ENCODE assay signal across 25 cellular contexts in genomic region chr3:170062769-170063168, GRCh38. TPM values are rescaled to one million over a fixed set of nuclear protein-coding genes. Genes with fewer than 3 reads are reported as not detected.
DNase-seq lines count a peak whose midpoint lies in the region; ATAC-seq and TF ChIP-seq lines count a peak whose summit lies in the region.
"Had no signal": no experiment of that assay in that cellular context is flagged by ENCODE, and none has a peak within 500 bp of the region (broad histone marks: within the 10 kb centered on the region; RNA-seq: fewer than 3 reads in every experiment).

No MANE protein-coding gene starts in this region.

- H3F3A ChIP-seq in GM23338 (replicated peaks; ENCODE audit: low read depth), result peaks cover 5% of the 10 kb centered on the region; the same call in 1 of the 2 replicates
- no peaks in the 10 kb centered on the region for H3F3A ChIP-seq in PC-9 (ENCODE audit: insufficient read depth, low read depth)

- H3K9me3 Mint-ChIP-seq in GM23338, result no peaks in the 10 kb centered on the region
- H3K9me3 Mint-ChIP-seq: stimulated activated naive CD8-positive, alpha-beta T cell treated with anti-CD3 and anti-CD28 coated beads, Interleukin-15, Interleukin-2, amounts not matched to agents 100 ng/mL and 50 ng/mL, for 24 hours had no signal

- POLR2A ChIA-PET in A673 (lab: Charles Lee; ENCODE audit: low non-redundant PET), result no interaction called here
- POLR2A ChIA-PET in PC-9 (lab: Charles Lee; ENCODE audit: unreplicated experiment), result no interaction called here

- no peak for DNase-seq in A673 (ENCODE audit: low spot score)
- DNase-seq in GM23338 (ENCODE audit: low spot score), result peak; percentile 80
- no peak for DNase-seq in PC-9
- no peak for DNase-seq in epithelial cell of proximal tubule (ENCODE audit: low read depth)
- no peak for DNase-seq in NCI-H1436 (lab: John Stamatoyannopoulos, UW)
- no peak for DNase-seq in NK-92 (lab: John Stamatoyannopoulos, UW; ENCODE audit: unreplicated experiment)
- DNase-seq: activated naive CD4-positive, alpha-beta T cell treated with anti-CD3 and anti-CD28 coated beads, Interleukin-2, amount 50 U/mL, for 16 hours; aorta; CD4-positive, CD25-positive, alpha-beta regulatory T cell; cerebellar nuclear complex; DMS153; effector CD8-positive, alpha-beta T cell; GF-D8; heart left ventricle; NCI-H2171 treated with DMSO at 0.1 percent for 48 hours; NCI-H774; spleen; stimulated activated CD4-positive, alpha-beta T cell treated with anti-CD3 and anti-CD28 coated beads, Interleukin-4, amount 100 ng/mL, for 24 hours; T-helper 9 cell had no signal

- no peaks in the 10 kb centered on the region for H3K79me2 ChIP-seq in GM23338 (replicated peaks; ENCODE audit: insufficient read depth)
- no peaks in the 10 kb centered on the region for H3K79me2 ChIP-seq in PC-9 (ENCODE audit: low read depth)

- H3K36me3 ChIP-seq in A673 (ENCODE audit: insufficient read depth, low read length, poor library complexity, severe bottlenecking) (no peaks in the 10 kb centered on the region), GM23338 (ENCODE audit: insufficient read depth) (no peaks in the 10 kb centered on the region), PC-9 (ENCODE audit: low read depth) (no peaks in the 10 kb centered on the region)
- H3K36me3 ChIP-seq: heart left ventricle, tibial nerve had no signal

- H3K27me3 Mint-ChIP-seq in GM23338 (ENCODE audit: insufficient read depth, low read depth, poor library complexity), result peaks cover 3% of the 10 kb centered on the region
- H3K27me3 Mint-ChIP-seq: stimulated activated naive CD8-positive, alpha-beta T cell treated with anti-CD3 and anti-CD28 coated beads, Interleukin-15, Interleukin-2, amounts not matched to agents 100 ng/mL and 50 ng/mL, for 24 hours had no signal

- H3K36me3 Mint-ChIP-seq in GM23338 (ENCODE audit: low read depth), result peaks cover 25% of the 10 kb centered on the region

- peaks cover 39% of the 10 kb centered on the region for H3K4me1 Mint-ChIP-seq in GM23338

- H3K9me3 ChIP-seq in A673 (ENCODE audit: low read depth, low read length, poor library complexity, severe bottlenecking) (no peaks in the 10 kb centered on the region), PC-9 (ENCODE audit: insufficient read depth, low read depth) (no peaks in the 10 kb centered on the region)
- H3K9me3 ChIP-seq: heart left ventricle, spleen had no signal

- no peaks in the 10 kb centered on the region for H3K9me2 ChIP-seq in GM23338 (ENCODE audit: insufficient read depth)
- no peaks in the 10 kb centered on the region for H3K9me2 ChIP-seq in PC-9 (ENCODE audit: insufficient read depth)

- H3K27ac Mint-ChIP-seq in GM23338, result peak overlapping the region; percentile 76; the same call in 1 of the 2 replicates
- H3K27ac Mint-ChIP-seq: CD4-positive, CD25-positive, alpha-beta regulatory T cell; IgD-negative memory B cell; stimulated activated naive CD8-positive, alpha-beta T cell treated with anti-CD3 and anti-CD28 coated beads, Interleukin-15, Interleukin-2, amounts not matched to agents 100 ng/mL and 50 ng/mL, for 24 hours had no signal

- H3K4me3 ChIP-seq in A673 (ENCODE audit: low read depth, low read length, poor library complexity, severe bottlenecking), result no peak overlapping the region
- H3K4me3 ChIP-seq in GM23338, result no peak overlapping the region
- no peak overlapping the region for H3K4me3 ChIP-seq in PC-9
- H3K4me3 ChIP-seq in epithelial cell of proximal tubule (ENCODE audit: low read depth, low read length), result no peak overlapping the region
- H3K4me3 ChIP-seq: heart left ventricle, spleen, tibial nerve had no signal

- BruUV-seq in A673 (replicated peaks; lab: Mats Ljungman, UMichigan), result no TSS peak
- BruUV-seq in PC-9 (replicated peaks; lab: Mats Ljungman, UMichigan), result no TSS peak

- intact Hi-C loops in A673 (cut with micrococcal nuclease; ENCODE audit: unreplicated experiment) (no loop called here), PC-9 (cut with micrococcal nuclease; ENCODE audit: unreplicated experiment) (no loop called here)

- TF ChIP-seq CTCF in A673 (conservative IDR thresholded peaks at IDR 0.05; ENCODE audit: low read depth, low read length), result peak; percentile 45
- peak; percentile 65 to 68 for TF ChIP-seq CTCF in GM23338 (conservative IDR thresholded peaks at IDR 0.05; ENCODE audit: low read depth in 2 of 2)
- TF ChIP-seq CTCF in PC-9 (conservative IDR thresholded peaks at IDR 0.05), result peak; percentile 39; the same call in 1 of the 2 replicates
- TF ChIP-seq CTCF in epithelial cell of proximal tubule (conservative IDR thresholded peaks at IDR 0.05; ENCODE audit: low read depth, low read length), result peak; percentile 20

- H4K20me1 ChIP-seq in GM23338 (replicated peaks; ENCODE audit: insufficient read depth) (no peaks in the 10 kb centered on the region), PC-9 (ENCODE audit: insufficient read depth) (no peaks in the 10 kb centered on the region)

- H3K27me3 ChIP-seq in A673 (replicated peaks; ENCODE audit: insufficient read depth, low read depth, low read length, poor library complexity) (no peaks in the 10 kb centered on the region), GM23338 (ENCODE audit: insufficient read depth) (no peaks in the 10 kb centered on the region), PC-9 (ENCODE audit: insufficient read depth, low read depth) (no peaks in the 10 kb centered on the region)
- H3K27me3 ChIP-seq: heart left ventricle, spleen, tibial nerve had no signal

- ATAC-seq in GM23338 (peak; percentile 71), HG03432 (IDR thresholded peaks at IDR 0.05; ENCODE audit: unreplicated experiment) (no peak), HG03520 (IDR thresholded peaks at IDR 0.05; ENCODE audit: unreplicated experiment) (no peak)
- ATAC-seq: activated CD4-positive, CD25-positive, alpha-beta regulatory T cell treated with anti-CD3 and anti-CD28 coated beads, Interleukin-2, amount 50 U/mL, for 24 hours; heart left ventricle had no signal

- no peak overlapping the region for H2AFZ ChIP-seq in GM23338
- no peak overlapping the region for H2AFZ ChIP-seq in PC-9

- H3K4me1 ChIP-seq in A673 (ENCODE audit: insufficient read depth, low read length, poor library complexity, severe bottlenecking) (peaks cover 17% of the 10 kb centered on the region), GM23338 (ENCODE audit: insufficient read depth) (peaks cover 28% of the 10 kb centered on the region), PC-9 (replicated peaks; ENCODE audit: insufficient read depth) (no peaks in the 10 kb centered on the region)
- H3K4me1 ChIP-seq: tibial nerve had no signal

- H3K27ac ChIP-seq in A673 (ENCODE audit: low read depth, low read length, poor library complexity, severe bottlenecking) (no peak overlapping the region), GM23338 (ENCODE audit: low read depth) (0 out of 2 replicates have a peak overlapping the region, but pooled peaks have one; percentile 12), PC-9 (no peak overlapping the region)
- H3K27ac ChIP-seq: heart left ventricle, spleen, tibial nerve had no signal

- H3K4me2 ChIP-seq in GM23338, result no peak overlapping the region
- no peak overlapping the region for H3K4me2 ChIP-seq in PC-9

- H3K4me3 Mint-ChIP-seq in GM23338, result no peak overlapping the region
- H3K4me3 Mint-ChIP-seq: IgD-negative memory B cell; stimulated activated naive CD8-positive, alpha-beta T cell treated with anti-CD3 and anti-CD28 coated beads, Interleukin-15, Interleukin-2, amounts not matched to agents 100 ng/mL and 50 ng/mL, for 24 hours had no signal

- CTCF ChIA-PET in A673 (lab: Charles Lee), result no interaction called here
- CTCF ChIA-PET in PC-9 (lab: Charles Lee), result no interaction called here

TF ChIP-seq in GM23338, 12 proteins besides CTCF, POLR2A, EP300 and RAD21 (continues in another document):
- TF ChIP-seq CREB1 (CRISPR knock-in tag; IDR thresholded peaks at IDR 0.05; ENCODE audit: low read depth) (no peak), JUNB (IDR thresholded peaks at IDR 0.05; ENCODE audit: unreplicated experiment) (no peak), REST (IDR thresholded peaks at IDR 0.05; ENCODE audit: unreplicated experiment) (no peak), STAT1 (IDR thresholded peaks at IDR 0.05; ENCODE audit: unreplicated experiment) (no peak)

RNA-seq across cellular contexts. Expression of gene GPR160, which starts 25.0 kb away (rescaled TPM):
- total RNA-seq in A673 (2021), result 6.7 and 11.2 TPM in 2 replicates
- total RNA-seq in GM23338 (2014; rRNA removed; shearing (Covaris generic)), result 55.7 and 77.0 TPM in 2 replicates
- polyA plus RNA-seq in GM23338 (2016; fragmentation: Nextera tagmentation; extraction: Ambion mirVana), result 37.2 and 39.4 TPM in 2 replicates
- 11.1 and 12.6 TPM in 2 replicates for total RNA-seq in PC-9 (2021)
- 11.0 and 23.9 TPM in 2 replicates for total RNA-seq in epithelial cell of proximal tubule
